In genomic region chr22:31296258-31296657, GRCh38 we compare ENCODE assay signal across 10 cellular contexts. TPM values are rescaled to one million over a fixed set of nuclear protein-coding genes. Genes with fewer than 3 reads are reported as not detected.
DNase-seq lines count a peak whose midpoint lies in the region; ATAC-seq and TF ChIP-seq lines count a peak whose summit lies in the region.
"Had no signal": no experiment of that assay in that cellular context is flagged by ENCODE, and none has a peak within 500 bp of the region (broad histone marks: within the 10 kb centered on the region; RNA-seq: fewer than 3 reads in every experiment).

No MANE protein-coding gene starts in this region.

- WGBS in esophagus squamous epithelium, 2 donors = 36% methylated on average over 4 of the region's 4 CpGs
- WGBS in sigmoid colon, 2 donors = 6 to 45% methylated on average over 4 of the region's 4 CpGs

- no peaks in the 10 kb centered on the region for H3K27me3 Mint-ChIP-seq in CD8-positive, alpha-beta T cell (ENCODE audit: low read depth)

- peak overlapping the region; percentile 76 for H3K4me3 Mint-ChIP-seq in CD8-positive, alpha-beta T cell

- H3K27ac Mint-ChIP-seq in CD8-positive, alpha-beta T cell = peak overlapping the region; percentile 80

- H3K36me3 ChIP-seq in CD8-positive, alpha-beta T cell (ENCODE audit: insufficient read depth, low read length) = peaks cover 8% of the 10 kb centered on the region
- no peaks in the 10 kb centered on the region for H3K36me3 ChIP-seq in RWPE2 (ENCODE audit: low read depth)
- no peaks in the 10 kb centered on the region for H3K36me3 ChIP-seq in esophagus squamous epithelium
- H3K36me3 ChIP-seq in sigmoid colon = no peaks in the 10 kb centered on the region

- peaks cover 42% of the 10 kb centered on the region for H3K4me1 ChIP-seq in CD8-positive, alpha-beta T cell (ENCODE audit: insufficient read depth, low read length)
- H3K4me1 ChIP-seq in RWPE2 (ENCODE audit: insufficient read depth, poor library complexity, severe bottlenecking) (peaks cover 24% of the 10 kb centered on the region), esophagus squamous epithelium (peaks cover 22 to 58% (median 22%) of the 10 kb centered on the region in 3 donors), sigmoid colon (peaks cover 0 to 42% (median 37%) of the 10 kb centered on the region in 4 donors)

- H3K9me3 ChIP-seq in CD8-positive, alpha-beta T cell (ENCODE audit: low read length) = no peaks in the 10 kb centered on the region
- no peaks in the 10 kb centered on the region for H3K9me3 ChIP-seq in RWPE2 (ENCODE audit: severe bottlenecking)
- H3K9me3 ChIP-seq in esophagus squamous epithelium = no peaks in the 10 kb centered on the region
- no peaks in the 10 kb centered on the region for H3K9me3 ChIP-seq in sigmoid colon

- TF ChIP-seq POLR2A in esophagus squamous epithelium (IDR thresholded peaks at IDR 0.05) (no peak), sigmoid colon (IDR thresholded peaks at IDR 0.05) (no peak)

- no peaks in the 10 kb centered on the region for H3K9me3 Mint-ChIP-seq in CD8-positive, alpha-beta T cell

- peak overlapping the region; percentile 0 for H3K27ac ChIP-seq in CD8-positive, alpha-beta T cell (ENCODE audit: low read depth, low read length)
- H3K27ac ChIP-seq in RWPE2 (ENCODE audit: poor library complexity, severe bottlenecking) = peak overlapping the region; percentile 82
- H3K27ac ChIP-seq in esophagus squamous epithelium = peak overlapping the region; percentile 63 to 85 (median 80)
- peak overlapping the region; percentile 68 to 98 (median 74) for H3K27ac ChIP-seq in sigmoid colon

- ATAC-seq in CD8-positive, alpha-beta T cell = no peak
- ATAC-seq in RWPE2 (ENCODE audit: low read depth) (peak; percentile 26; the same call in 2 of the 3 replicates), HG02981 (IDR thresholded peaks at IDR 0.05; ENCODE audit: unreplicated experiment) (no peak), GM18502 (IDR thresholded peaks at IDR 0.05; ENCODE audit: poor library complexity, unreplicated experiment) (no peak)

- no peak for TF ChIP-seq CTCF in CD8-positive, alpha-beta T cell (IDR thresholded peaks at IDR 0.05)
- TF ChIP-seq CTCF in RWPE2 (IDR thresholded peaks at IDR 0.05; ENCODE audit: poor library complexity, severe bottlenecking) = no peak
- no peak for TF ChIP-seq CTCF in esophagus squamous epithelium (IDR thresholded peaks at IDR 0.05)
- TF ChIP-seq CTCF in sigmoid colon (IDR thresholded peaks at IDR 0.05) = no peak

- peak overlapping the region; percentile 35 for H3K4me3 ChIP-seq in CD8-positive, alpha-beta T cell (ENCODE audit: low read depth, low read length)
- no peak overlapping the region for H3K4me3 ChIP-seq in RWPE2 (ENCODE audit: severe bottlenecking)
- H3K4me3 ChIP-seq in esophagus squamous epithelium = no peak overlapping the region
- no peak overlapping the region for H3K4me3 ChIP-seq in sigmoid colon

- no peak for DNase-seq in CD8-positive, alpha-beta T cell
- DNase-seq in RWPE2 (ENCODE audit: low spot score) = no peak
- no peak for DNase-seq in esophagus squamous epithelium (lab: John Stamatoyannopoulos, UW)
- no peak for DNase-seq in sigmoid colon
- DNase-seq in NCI-H1092 treated with DMSO at 0.1 percent for 48 hours (lab: John Stamatoyannopoulos, UW) = no peak
- no peak for DNase-seq in DMS53 (lab: John Stamatoyannopoulos, UW)
- DNase-seq: effector CD8-positive, alpha-beta T cell; NCI-H526 had no signal

- TF ChIP-seq EP300 in sigmoid colon (IDR thresholded peaks at IDR 0.05) = no peak

- H3K36me3 Mint-ChIP-seq in CD8-positive, alpha-beta T cell = peaks cover 29% of the 10 kb centered on the region

- CTCF ChIA-PET in CD8-positive, alpha-beta T cell (lab: Charles Lee) = interaction anchor here (1.4 to 10.5 kb wide), 3 partner anchors 11 to 23 kb away, joined by 12 to 84 read pairs (median 47); no protein-coding TSS in a partner anchor

- H3K27me3 ChIP-seq in CD8-positive, alpha-beta T cell (ENCODE audit: insufficient read depth, low read length) = no peaks in the 10 kb centered on the region
- no peaks in the 10 kb centered on the region for H3K27me3 ChIP-seq in RWPE2 (ENCODE audit: insufficient read depth, poor library complexity, severe bottlenecking)
- no peaks in the 10 kb centered on the region for H3K27me3 ChIP-seq in esophagus squamous epithelium
- H3K27me3 ChIP-seq in sigmoid colon = no peaks in the 10 kb centered on the region

- POLR2A ChIA-PET in CD8-positive, alpha-beta T cell (lab: Charles Lee) = interaction anchor here (0.6 to 15.4 kb wide), 6 partner anchors 8 to 596 kb away, joined by 3 to 608 read pairs (median 4); no protein-coding TSS in a partner anchor

- intact Hi-C loops in CD8-positive, alpha-beta T cell (cut with DNase I, micrococcal nuclease) = no loop called here
- intact Hi-C loops in esophagus squamous epithelium (cut with DNase I) = no loop called here
- intact Hi-C loops in sigmoid colon (cut with DNase I) = no loop called here

- peaks cover 58% of the 10 kb centered on the region for H3K4me1 Mint-ChIP-seq in CD8-positive, alpha-beta T cell (ENCODE audit: low read depth)

RNA-seq across cellular contexts. Expression of gene PIK3IP1, which starts 4.0 kb away (rescaled TPM):
- 100 to 1,000 TPM; 802 to 814 TPM for total RNA-seq in CD8-positive, alpha-beta T cell
- total RNA-seq in esophagus squamous epithelium (10 to 100 TPM in 3 of 4 donors, 1 to 10 TPM in 1; 7.0 to 53.0 (median 19.2) TPM), sigmoid colon (10 to 100 TPM; 32.4 to 55.0 (median 50.3) TPM)
- 10 to 100 TPM in 1 of 3 donors, 1 to 10 TPM in 2; 5.8 to 87.6 (median 6.0) TPM for polyA plus RNA-seq in sigmoid colon

RNA-seq across cellular contexts. Expression of gene PATZ1, which starts 49.9 kb away (rescaled TPM):
- total RNA-seq in CD8-positive, alpha-beta T cell = 10 to 100 TPM; 57.8 to 61.3 TPM
- total RNA-seq in esophagus squamous epithelium = 10 to 100 TPM in 2 of 4 donors, 1 to 10 TPM in 2; 2.2 to 13.0 (median 7.2) TPM
- total RNA-seq in sigmoid colon = 10 to 100 TPM; 17.4 to 21.4 (median 19.9) TPM
- polyA plus RNA-seq in sigmoid colon = 10 to 100 TPM in 1 of 3 donors, 1 to 10 TPM in 2; 3.7 to 15.8 (median 4.8) TPM

Comparison
In these comparisons a context has a peak if more than half of its experiments do, and no peak if none do; other contexts are left out.
1. H3K27ac ChIP-seq: peak in every context shown above with its lines; median percentile 82 in RWPE2; 80 in esophagus squamous epithelium; 74 in sigmoid colon; 0 in CD8-positive, alpha-beta T cell.
2. RNA of gene PIK3IP1, which starts 4.0 kb away (total RNA-seq): 802 to 814 TPM in CD8-positive, alpha-beta T cell; 32.4 to 55.0 TPM in sigmoid colon and 7.0 to 53.0 TPM in esophagus squamous epithelium; every median in the first group is over 10 times any median in the second.